In genomic region chr5:68345595-68345994, GRCh38 we compare ENCODE assay signal across 1 cellular context.
TF ChIP-seq lines count a peak whose summit lies in the region.

No MANE protein-coding gene starts in this region.

TF ChIP-seq in K562, 482 proteins besides CTCF, POLR2A, EP300 and RAD21 (continued from another document):
- TF ChIP-seq MGA (IDR thresholded peaks at IDR 0.05) (0 out of 2 replicates have a peak, but pooled peaks have one; percentile 19), ARID3A (IDR thresholded peaks at IDR 0.05; ENCODE audit: borderline replicate concordance, low read depth, low read length) (0 out of 2 replicates have a peak, but pooled peaks have one; percentile 10), ZNF609 (CRISPR knock-in tag; IDR thresholded peaks at IDR 0.05; ENCODE audit: borderline replicate concordance) (no peak), TCF3 (CRISPR knock-in tag; IDR thresholded peaks at IDR 0.05) (peak; percentile 28), TAF15 (IDR thresholded peaks at IDR 0.05; ENCODE audit: low read depth, low read length) (no peak), ARID1B (IDR thresholded peaks at IDR 0.05) (peak; percentile 18; the same call in 1 of the 2 replicates), EHMT2 (IDR thresholded peaks at IDR 0.05) (peak; percentile 62), CBFA2T3 (IDR thresholded peaks at IDR 0.05) (peak; percentile 64), HMBOX1 (IDR thresholded peaks at IDR 0.05) (peak; percentile 73), RCOR1 (IDR thresholded peaks at IDR 0.05; ENCODE audit: borderline replicate concordance in 1 of 2, low read depth in 2 of 2, low read length in 2 of 2) (peak in 1 of 2 experiments; percentile 57; a peak in 1 of 4 replicates), RREB1 (CRISPR knock-in tag; IDR thresholded peaks at IDR 0.05) (no peak), MECOM (CRISPR knock-in tag; IDR thresholded peaks at IDR 0.05) (no peak)
